24 cellular contexts compared by ENCODE assay signal in the genomic region with DNA sequence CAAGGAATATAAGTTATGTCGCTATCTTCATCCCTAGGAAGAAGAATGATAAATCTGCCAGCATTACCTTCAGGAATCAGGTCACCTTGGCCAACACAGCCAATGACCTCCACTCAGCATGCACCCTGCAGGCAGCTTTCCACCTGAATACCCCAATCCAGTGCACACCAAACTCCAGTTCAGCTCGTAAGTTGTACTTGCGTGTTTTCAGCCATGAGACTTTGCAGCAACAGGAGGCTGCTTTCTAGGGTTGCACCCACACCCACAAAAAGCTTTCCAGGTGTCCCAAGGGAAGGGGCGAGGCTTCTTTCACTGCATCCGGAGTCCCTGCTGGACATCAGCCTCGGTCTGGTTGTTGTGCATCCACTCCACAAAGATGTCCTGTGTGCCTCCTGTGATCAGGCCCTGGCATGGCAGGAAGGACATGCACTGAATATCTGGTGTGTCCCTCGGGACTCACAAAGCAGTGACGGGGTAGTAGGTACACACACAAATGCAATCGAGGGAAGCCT.
A peak's percentile ranks its signal among the peaks of the same experiment; 100 is the strongest.
DNase-seq lines count a peak whose midpoint lies in the region; ATAC-seq and TF ChIP-seq lines count a peak whose summit lies in the region.
"Had no signal": no experiment of that assay in that cellular context is flagged by ENCODE, and none has a peak within 500 bp of the region (broad histone marks: within the 10 kb centered on the region; RNA-seq: fewer than 3 reads in every experiment).

No MANE protein-coding gene starts in this region.

- no peak overlapping the region for H2AK5ac ChIP-seq in neuronal stem cell (ENCODE audit: low read depth, low read length)

- no peak overlapping the region for H3K23ac ChIP-seq in neuronal stem cell (ENCODE audit: low read depth, low read length, poor library complexity)

- H3K9me3 Mint-ChIP-seq in chondrocyte (ENCODE audit: low read depth) (no peaks in the 10 kb centered on the region), CD14-positive monocyte (peaks cover 0 to 2% (median 0%) of the 10 kb centered on the region in 7 donors)

- no peak for TF ChIP-seq POLR2A in stomach (IDR thresholded peaks at IDR 0.05)

- H2BK15ac ChIP-seq in neuronal stem cell (ENCODE audit: low read length) = no peak overlapping the region

- H3K4me3 Mint-ChIP-seq in chondrocyte (ENCODE audit: unreplicated experiment) (no peak overlapping the region), CD14-positive monocyte (no peak overlapping the region)
- H3K4me3 Mint-ChIP-seq: B cell, HFFc6 had no signal

- no peak for ATAC-seq in HG02852 (IDR thresholded peaks at IDR 0.05; ENCODE audit: unreplicated experiment)
- ATAC-seq: Right ventricle myocardium inferior had no signal

- no peak overlapping the region for H2BK120ac ChIP-seq in neuronal stem cell (ENCODE audit: low read depth, low read length)

- H3K36me3 Mint-ChIP-seq in chondrocyte (ENCODE audit: low read depth) (no peaks in the 10 kb centered on the region), CD14-positive monocyte (no peaks in the 10 kb centered on the region)

- H3K9me3 ChIP-seq in neuronal stem cell (replicated peaks in 1 of 2; ENCODE audit: control insufficient read depth in 2 of 2, insufficient read depth in 1 of 2, low read depth in 1 of 2, low read length in 2 of 2) (no peaks in the 10 kb centered on the region), stomach (no peaks in the 10 kb centered on the region)
- H3K9me3 ChIP-seq: HAP-1, SJSA1 had no signal

- no peak overlapping the region for H2BK5ac ChIP-seq in neuronal stem cell (ENCODE audit: low read length)

- H3K27ac ChIP-seq in neuronal stem cell (replicated peaks; ENCODE audit: low read length) (no peak overlapping the region), stomach (no peak overlapping the region)
- H3K27ac ChIP-seq: 22Rv1, PC-9, SJSA1 had no signal

- H3K4me1 Mint-ChIP-seq in chondrocyte (ENCODE audit: low read depth) (no peaks in the 10 kb centered on the region), CD14-positive monocyte (no peaks in the 10 kb centered on the region)
- H3K4me1 Mint-ChIP-seq: B cell had no signal

- intact Hi-C loops in stomach (cut with DNase I; ENCODE audit: low total_unique reads) (no loop called here), CD14-positive monocyte (cut with micrococcal nuclease) (no loop called here)

- no CpG with 5 or more reads among the region's 9 CpGs for WGBS in neuronal stem cell (ENCODE audit: extremely low coverage in 2 of 2, insufficient read length in 2 of 2, insufficient replicate concordance in 1 of 2), 2 donors
- WGBS in stomach, 5 donors = 83 to 91% (median 87%) methylated on average over 9 of the region's 9 CpGs

- H3K9ac ChIP-seq in neuronal stem cell (ENCODE audit: low read depth, low read length, poor library complexity) = peak overlapping the region; percentile 5

- H3K27me3 ChIP-seq in neuronal stem cell (ENCODE audit: control insufficient read depth in 3 of 3, insufficient read depth in 3 of 3, low read depth in 1 of 3, low read length in 3 of 3) = no peaks in the 10 kb centered on the region
- peaks cover 0 to 13% (median 0%) of the 10 kb centered on the region in 3 donors for H3K27me3 ChIP-seq in stomach
- H3K27me3 ChIP-seq: SJSA1 had no signal

- no peak overlapping the region for H2BK12ac ChIP-seq in neuronal stem cell (ENCODE audit: low read length)

- no peaks in the 10 kb centered on the region for H3K79me1 ChIP-seq in neuronal stem cell (ENCODE audit: low read depth, low read length)

- H3K36me3 ChIP-seq in neuronal stem cell (replicated peaks in 1 of 2; ENCODE audit: control insufficient read depth in 2 of 2, insufficient read depth in 2 of 2, low read length in 2 of 2) = no peaks in the 10 kb centered on the region
- H3K36me3 ChIP-seq in stomach = no peaks in the 10 kb centered on the region
- H3K36me3 ChIP-seq: HAP-1, SJSA1 had no signal

- H3K27ac Mint-ChIP-seq in chondrocyte (ENCODE audit: unreplicated experiment) (no peak overlapping the region), CD14-positive monocyte (peak overlapping the region in 2 of 7 donors; percentile 29 to 60)
- H3K27ac Mint-ChIP-seq: B cell, HFFc6 had no signal

- H3K14ac ChIP-seq in neuronal stem cell (ENCODE audit: low read length) = no peak overlapping the region

- peaks cover 19% of the 10 kb centered on the region for H3K27me3 Mint-ChIP-seq in chondrocyte (ENCODE audit: low read depth)
- H3K27me3 Mint-ChIP-seq in CD14-positive monocyte (ENCODE audit: low read depth in 3 of 3) = peaks cover 5 to 17% (median 7%) of the 10 kb centered on the region in 3 donors

- TF ChIP-seq CTCF in chondrocyte (IDR thresholded peaks at IDR 0.05) (no peak), stomach (IDR thresholded peaks at IDR 0.05) (no peak), CD14-positive monocyte (IDR thresholded peaks at IDR 0.05) (no peak)

- no peak overlapping the region for H3K4me3 ChIP-seq in neuronal stem cell (ENCODE audit: low read length in 2 of 2)
- H3K4me3 ChIP-seq in stomach = no peak overlapping the region
- H3K4me3 ChIP-seq: HAP-1, PC-9, SJSA1 had no signal

- H4K91ac ChIP-seq in neuronal stem cell (ENCODE audit: low read depth, low read length, poor library complexity) = no peak overlapping the region

- H3K4me1 ChIP-seq in neuronal stem cell (ENCODE audit: control insufficient read depth in 2 of 2, insufficient read depth in 1 of 2, low read depth in 1 of 2, low read length in 2 of 2) = peaks cover 0 to 4% of the 10 kb centered on the region in 2 donors
- H3K4me1 ChIP-seq in stomach = no peaks in the 10 kb centered on the region
- H3K4me1 ChIP-seq: HAP-1, SJSA1 had no signal

- TF ChIP-seq EP300 in stomach (IDR thresholded peaks at IDR 0.05) = no peak

- no peak overlapping the region for H3K4ac ChIP-seq in neuronal stem cell (ENCODE audit: low read length)

- H2AFZ ChIP-seq in neuronal stem cell (ENCODE audit: low read length) = no peak overlapping the region
- H2AFZ ChIP-seq: PC-9 had no signal

- H4K8ac ChIP-seq in neuronal stem cell (ENCODE audit: low read depth, low read length) = peak overlapping the region; percentile 49

- peak overlapping the region; percentile 38 for H3K18ac ChIP-seq in neuronal stem cell (ENCODE audit: low read length)

- H3K4me2 ChIP-seq in neuronal stem cell (ENCODE audit: insufficient read depth, low read length, poor library complexity, severe bottlenecking) = no peak overlapping the region
- H3K4me2 ChIP-seq: PC-9 had no signal

- DNase-seq in activated CD8-positive, alpha-beta memory T cell treated with anti-CD3 and anti-CD28 coated beads for 24 hours = peak; percentile 13
- no peak for DNase-seq in activated CD8-positive, alpha-beta memory T cell treated with anti-CD3 and anti-CD28 coated beads, Interleukin-2, amount 50 U/mL, for 48 hours
- DNase-seq in chondrocyte (ENCODE audit: low spot score) (peak; percentile 47), neuronal stem cell (ENCODE audit: low spot score) (no peak), stomach (peak; percentile 1), NAMALWA (ENCODE audit: low spot score) (no peak), CD14-positive monocyte (ENCODE audit: low spot score) (no peak)
- DNase-seq: HFFc6; KBM-7; MV-4-11; NCI-H1105 treated with DMSO at 0.1 percent for 48 hours; NCI-H146; NCI-H1930; NCI-H446; NCI-H526; NCI-H82; NK-92 treated with Interleukin-12 subunit alpha and Interleukin-12 subunit beta, amount 100 ng/mL, for 24 hours; PC-9 had no signal

Comparison
In these comparisons a context has a peak if more than half of its experiments do, and no peak if none do; other contexts are left out.
1. DNase-seq: peak in activated CD8-positive, alpha-beta memory T cell treated with anti-CD3 and anti-CD28 coated beads for 24 hours (single experiment), chondrocyte (single experiment) and stomach (single experiment); none in activated CD8-positive, alpha-beta memory T cell treated with anti-CD3 and anti-CD28 coated beads, Interleukin-2, amount 50 U/mL, for 48 hours (single experiment), neuronal stem cell (single experiment), NAMALWA (single experiment) and CD14-positive monocyte (single experiment).